17 cellular contexts compared by ENCODE assay signal in genomic region chr10:102721954-102722353, GRCh38. TPM values are rescaled to one million over a fixed set of nuclear protein-coding genes. Genes with fewer than 3 reads are reported as not detected.
DNase-seq lines count a peak whose midpoint lies in the region; ATAC-seq lines count a peak whose summit lies in the region.
"Had no signal": no experiment of that assay in that cellular context is flagged by ENCODE, and none has a peak within 500 bp of the region (broad histone marks: within the 10 kb centered on the region; RNA-seq: fewer than 3 reads in every experiment).

No MANE protein-coding gene starts in this region.

- H3K27ac Mint-ChIP-seq in activated naive CD8-positive, alpha-beta T cell treated with anti-CD3 and anti-CD28 coated beads for 36 hours: peak overlapping the region; percentile 3
- H3K27ac Mint-ChIP-seq in activated naive CD8-positive, alpha-beta T cell treated with anti-CD3 and anti-CD28 coated beads, Interleukin-2, amount 50 U/mL, for 24 hours: no peak overlapping the region
- H3K27ac Mint-ChIP-seq in T-helper 17 cell: peak overlapping the region; percentile 14

- H3K27me3 Mint-ChIP-seq in activated naive CD8-positive, alpha-beta T cell treated with anti-CD3 and anti-CD28 coated beads for 36 hours: no peaks in the 10 kb centered on the region
- H3K27me3 Mint-ChIP-seq in activated naive CD8-positive, alpha-beta T cell treated with anti-CD3 and anti-CD28 coated beads, Interleukin-2, amount 50 U/mL, for 24 hours: no peaks in the 10 kb centered on the region
- H3K27me3 Mint-ChIP-seq in T-helper 17 cell: no peaks in the 10 kb centered on the region
- H3K27me3 Mint-ChIP-seq: CD4-positive, CD25-positive, alpha-beta regulatory T cell had no signal

- H3K4me1 Mint-ChIP-seq in activated naive CD8-positive, alpha-beta T cell treated with anti-CD3 and anti-CD28 coated beads for 36 hours: peaks cover 26% of the 10 kb centered on the region
- peaks cover 38% of the 10 kb centered on the region for H3K4me1 Mint-ChIP-seq in activated naive CD8-positive, alpha-beta T cell treated with anti-CD3 and anti-CD28 coated beads, Interleukin-2, amount 50 U/mL, for 24 hours
- H3K4me1 Mint-ChIP-seq in T-helper 17 cell: peaks cover 21% of the 10 kb centered on the region

- H3K36me3 Mint-ChIP-seq in activated naive CD8-positive, alpha-beta T cell treated with anti-CD3 and anti-CD28 coated beads for 36 hours: peaks cover 30% of the 10 kb centered on the region
- peaks cover 34% of the 10 kb centered on the region for H3K36me3 Mint-ChIP-seq in activated naive CD8-positive, alpha-beta T cell treated with anti-CD3 and anti-CD28 coated beads, Interleukin-2, amount 50 U/mL, for 24 hours (ENCODE audit: low read depth)
- peaks cover 5% of the 10 kb centered on the region for H3K36me3 Mint-ChIP-seq in T-helper 17 cell (ENCODE audit: low read depth)

- no peaks in the 10 kb centered on the region for H3K9me3 ChIP-seq in T-helper 17 cell (ENCODE audit: control insufficient read depth, low read length, poor library complexity, severe bottlenecking)

- peaks cover 2% of the 10 kb centered on the region for H3K9me3 Mint-ChIP-seq in activated naive CD8-positive, alpha-beta T cell treated with anti-CD3 and anti-CD28 coated beads for 36 hours
- H3K9me3 Mint-ChIP-seq in activated naive CD8-positive, alpha-beta T cell treated with anti-CD3 and anti-CD28 coated beads, Interleukin-2, amount 50 U/mL, for 24 hours: no peaks in the 10 kb centered on the region

- no peak overlapping the region for H3K4me3 Mint-ChIP-seq in activated naive CD8-positive, alpha-beta T cell treated with anti-CD3 and anti-CD28 coated beads for 36 hours
- H3K4me3 Mint-ChIP-seq in activated naive CD8-positive, alpha-beta T cell treated with anti-CD3 and anti-CD28 coated beads, Interleukin-2, amount 50 U/mL, for 24 hours: no peak overlapping the region
- peak overlapping the region; percentile 12 for H3K4me3 Mint-ChIP-seq in T-helper 17 cell
- H3K4me3 Mint-ChIP-seq: CD4-positive, CD25-positive, alpha-beta regulatory T cell had no signal

- no peak for DNase-seq in activated naive CD8-positive, alpha-beta T cell treated with anti-CD3 and anti-CD28 coated beads for 36 hours
- DNase-seq in activated naive CD8-positive, alpha-beta T cell treated with anti-CD3 and anti-CD28 coated beads, Interleukin-2, amount 50 U/mL, for 24 hours: no peak
- DNase-seq in T-helper 17 cell: no peak
- peak; percentile 44 for DNase-seq in iris pigment epithelial cell (ENCODE audit: low read depth)
- no peak for DNase-seq in NOMO-1 treated with DMSO at 0.1 percent for 48 hours (lab: John Stamatoyannopoulos, UW; ENCODE audit: unreplicated experiment)
- DNase-seq: ACHN; Calu3; CD4-positive, CD25-positive, alpha-beta regulatory T cell; DMS79; Karpas-422; NCI-H1105 treated with DMSO at 0.1 percent for 48 hours; NCI-H187 treated with DMSO at 0.1 percent for 48 hours; NCI-H446 treated with DMSO at 0.1 percent for 48 hours; NCI-H748 treated with DMSO at 0.1 percent for 48 hours had no signal

- ATAC-seq in activated naive CD8-positive, alpha-beta T cell treated with anti-CD3 and anti-CD28 coated beads, Interleukin-2, amount 50 U/mL, for 24 hours: no peak
- no peak for ATAC-seq in T-helper 17 cell
- ATAC-seq in HG02588 (IDR thresholded peaks at IDR 0.05; ENCODE audit: unreplicated experiment): no peak
- no peak for ATAC-seq in HG03521 (IDR thresholded peaks at IDR 0.05; ENCODE audit: unreplicated experiment)
- ATAC-seq: Right ventricle myocardium inferior had no signal

RNA-seq across cellular contexts. Expression of gene SFXN2, which starts 7.5 kb away (rescaled TPM):
- 10 to 100 TPM; 23.6 to 28.0 TPM for total RNA-seq in activated naive CD8-positive, alpha-beta T cell treated with anti-CD3 and anti-CD28 coated beads for 36 hours
- 1 to 10 TPM; 5.6 to 7.9 TPM for total RNA-seq in T-helper 17 cell

RNA-seq across cellular contexts. Expression of gene ARL3, which starts 7.8 kb away (rescaled TPM):
- total RNA-seq in activated naive CD8-positive, alpha-beta T cell treated with anti-CD3 and anti-CD28 coated beads for 36 hours: 1 to 10 TPM; 5.7 to 6.2 TPM
- 1 to 10 TPM; 3.2 to 3.7 TPM for total RNA-seq in T-helper 17 cell

RNA-seq across cellular contexts. Expression of gene WBP1L, which starts 21.8 kb away (rescaled TPM):
- 10 to 100 TPM; 11.8 to 12.0 TPM for total RNA-seq in activated naive CD8-positive, alpha-beta T cell treated with anti-CD3 and anti-CD28 coated beads for 36 hours
- total RNA-seq in T-helper 17 cell: 10 to 100 TPM; 21.1 to 26.6 TPM
